In the genomic region with DNA sequence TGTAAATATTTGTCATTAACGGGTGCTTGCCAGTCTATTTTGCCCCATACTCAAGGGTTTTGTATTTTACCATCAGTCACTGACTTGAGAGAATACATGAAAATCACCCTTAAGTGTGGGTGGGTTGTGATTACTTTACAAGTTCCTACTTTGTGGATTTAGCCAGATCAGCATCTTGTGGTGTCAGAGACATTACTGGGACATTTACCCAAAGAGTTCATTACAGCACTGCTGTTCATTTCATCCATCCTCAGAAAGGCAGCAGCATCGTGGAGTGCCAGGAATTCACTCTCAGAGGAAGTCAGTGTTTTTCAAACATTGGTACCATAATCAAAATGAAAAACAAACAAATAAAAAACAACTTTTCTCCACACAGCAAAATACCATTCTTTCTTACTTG, we compare ENCODE assay signal across 29 cellular contexts.
"Had no signal": no experiment of that assay in that cellular context is flagged by ENCODE, and none has a peak within 500 bp of the region (broad histone marks: within the 10 kb centered on the region; RNA-seq: fewer than 3 reads in every experiment).

No MANE protein-coding gene starts in this region.

- H3K27ac ChIP-seq: left lung, lower lobe of right lung, neural progenitor cell, neutrophil, parathyroid adenoma, psoas muscle, skin epidermis, suprapubic skin, thoracic aorta, tibial artery, upper lobe of right lung had no signal

- H3K36me3 ChIP-seq: left lung, lower lobe of right lung, neural progenitor cell, neutrophil, suprapubic skin, thoracic aorta, tibial artery, upper lobe of right lung had no signal

- H3K9me3 ChIP-seq: left lung, lower lobe of right lung, neutrophil, psoas muscle, suprapubic skin, thoracic aorta, tibial artery, upper lobe of right lung had no signal

- FAIRE-seq: islet of Langerhans, kidney, urothelium cell line had no signal

- H3K79me2 ChIP-seq: parathyroid adenoma had no signal

- H3K27me3 ChIP-seq: left lung, neural progenitor cell, neutrophil, suprapubic skin, tibial artery, upper lobe of right lung had no signal

- DNase-seq: hypothalamus; immature natural killer cell; kidney; left colon; left lung; lower lobe of right lung; mammary epithelial cell; mesendoderm; naive B cell; natural killer cell; nephron progenitor cell; occipital lobe; psoas muscle; stimulated activated CD4-positive, alpha-beta T cell treated with anti-CD3 and anti-CD28 coated beads, Interleukin-12 subunit alpha, Interleukin-12 subunit beta, amount 100 ng/mL, for 4 hours; stimulated activated CD4-positive, alpha-beta T cell treated with anti-CD3 and anti-CD28 coated beads, Interleukin-4, amount 100 ng/mL, for 24 hours; stimulated activated naive CD4-positive, alpha-beta T cell; tibial artery; trophoblast cell; upper lobe of right lung had no signal

- H3K4me3 ChIP-seq: left lung, lower lobe of right lung, neural progenitor cell, psoas muscle, skin epidermis, suprapubic skin, thoracic aorta, tibial artery, upper lobe of right lung had no signal

- ATAC-seq: left colon; left lung; lower lobe of right lung; natural killer cell; psoas muscle; sciatic nerve; stimulated activated effector memory CD8-positive, alpha-beta T cell treated with anti-CD3 and anti-CD28 coated beads, Interleukin-12 subunit alpha, Interleukin-12 subunit beta, amount 100 ng/mL, for 72 hours; upper lobe of right lung had no signal

- H2AFZ ChIP-seq: neural progenitor cell, parathyroid adenoma had no signal

- H3K4me2 ChIP-seq: neural progenitor cell had no signal

- H3K4me1 ChIP-seq: left lung, lower lobe of right lung, neural progenitor cell, parathyroid adenoma, psoas muscle, suprapubic skin, tibial artery, upper lobe of right lung had no signal
